19 cellular contexts compared by ENCODE assay signal in the genomic region with DNA sequence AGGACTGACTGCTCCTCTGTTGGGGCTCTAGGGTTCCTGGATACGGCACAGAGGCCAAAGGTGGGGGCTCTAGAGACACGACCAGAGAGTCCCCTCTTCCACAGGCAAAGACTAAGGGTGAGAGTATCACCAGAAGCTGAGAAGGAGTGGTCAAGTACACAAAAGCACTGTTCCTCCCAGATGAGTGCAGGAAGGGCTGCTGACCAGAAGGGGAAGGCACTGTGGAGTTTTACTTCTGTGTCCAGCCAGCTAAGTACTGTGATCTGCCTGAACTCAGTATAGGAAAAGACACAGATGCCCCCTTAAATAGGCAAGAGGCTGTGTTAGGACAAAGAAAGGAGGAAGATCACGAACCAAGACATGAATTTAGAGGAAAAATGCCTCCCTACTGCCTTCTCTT.
"Had no signal": no experiment of that assay in that cellular context is flagged by ENCODE, and none has a peak within 500 bp of the region (broad histone marks: within the 10 kb centered on the region; RNA-seq: fewer than 3 reads in every experiment).

No MANE protein-coding gene starts in this region.

- H3K4me1 Mint-ChIP-seq: activated naive CD4-positive, alpha-beta T cell treated with anti-CD3 and anti-CD28 coated beads, Interleukin-2, amount 50 U/mL, for 24 hours; central memory CD8-positive, alpha-beta T cell had no signal

- H3K27me3 ChIP-seq: body of pancreas had no signal

- H3K4me3 Mint-ChIP-seq: activated naive CD4-positive, alpha-beta T cell treated with anti-CD3 and anti-CD28 coated beads, Interleukin-2, amount 50 U/mL, for 24 hours; activated T-cell treated with anti-CD3 and anti-CD28 coated beads, Interleukin-2, amount 50 U/mL, for 24 hours; central memory CD8-positive, alpha-beta T cell; naive thymus-derived CD4-positive, alpha-beta T cell; T-helper 17 cell; type B pancreatic cell had no signal

- DNase-seq: activated CD4-positive, alpha-beta T cell treated with anti-CD3 and anti-CD28 coated beads, Interleukin-2, amount 50 U/mL, for 4 hours; activated CD4-positive, CD25-positive, alpha-beta regulatory T cell treated with anti-CD3 and anti-CD28 coated beads, Interleukin-2, amount 50 U/mL, for 72 hours; activated effector memory CD4-positive, alpha-beta T cell treated with Interleukin-2 at 50 U/mL for 16 hours; activated T-cell treated with anti-CD3 and anti-CD28 coated beads, Interleukin-2, amount 50 U/mL, for 24 hours; body of pancreas; effector memory CD4-positive, alpha-beta T cell; hypothalamus; left cardiac atrium; naive thymus-derived CD4-positive, alpha-beta T cell; stimulated activated CD4-positive, alpha-beta T cell treated with anti-CD3 and anti-CD28 coated beads, Interleukin-12 subunit alpha, Interleukin-12 subunit beta, amount 100 ng/mL, for 4 hours; stimulated activated naive CD4-positive, alpha-beta T cell; substantia nigra; T-helper 17 cell had no signal

- ATAC-seq: body of pancreas; left cardiac atrium; naive thymus-derived CD4-positive, alpha-beta T cell; sciatic nerve; T-helper 17 cell had no signal

- H3K4me3 ChIP-seq: body of pancreas, lung had no signal

- H3K9me3 Mint-ChIP-seq: activated naive CD4-positive, alpha-beta T cell treated with anti-CD3 and anti-CD28 coated beads, Interleukin-2, amount 50 U/mL, for 24 hours; activated T-cell treated with anti-CD3 and anti-CD28 coated beads, Interleukin-2, amount 50 U/mL, for 24 hours; central memory CD8-positive, alpha-beta T cell; naive thymus-derived CD4-positive, alpha-beta T cell; type B pancreatic cell had no signal

- H3K27me3 Mint-ChIP-seq: activated naive CD4-positive, alpha-beta T cell treated with anti-CD3 and anti-CD28 coated beads, Interleukin-2, amount 50 U/mL, for 24 hours; activated T-cell treated with anti-CD3 and anti-CD28 coated beads, Interleukin-2, amount 50 U/mL, for 24 hours; central memory CD8-positive, alpha-beta T cell; naive thymus-derived CD4-positive, alpha-beta T cell; T-helper 17 cell; type B pancreatic cell had no signal

- H3K9me3 ChIP-seq: body of pancreas had no signal

- H3K27ac ChIP-seq: body of pancreas had no signal

- FAIRE-seq: TTC549 had no signal

- H3K27ac Mint-ChIP-seq: activated naive CD4-positive, alpha-beta T cell treated with anti-CD3 and anti-CD28 coated beads, Interleukin-2, amount 50 U/mL, for 24 hours; activated T-cell treated with anti-CD3 and anti-CD28 coated beads, Interleukin-2, amount 50 U/mL, for 24 hours; T-helper 17 cell; type B pancreatic cell had no signal
